Comparison of ENCODE assay signal across 8 cellular contexts in the genomic region with DNA sequence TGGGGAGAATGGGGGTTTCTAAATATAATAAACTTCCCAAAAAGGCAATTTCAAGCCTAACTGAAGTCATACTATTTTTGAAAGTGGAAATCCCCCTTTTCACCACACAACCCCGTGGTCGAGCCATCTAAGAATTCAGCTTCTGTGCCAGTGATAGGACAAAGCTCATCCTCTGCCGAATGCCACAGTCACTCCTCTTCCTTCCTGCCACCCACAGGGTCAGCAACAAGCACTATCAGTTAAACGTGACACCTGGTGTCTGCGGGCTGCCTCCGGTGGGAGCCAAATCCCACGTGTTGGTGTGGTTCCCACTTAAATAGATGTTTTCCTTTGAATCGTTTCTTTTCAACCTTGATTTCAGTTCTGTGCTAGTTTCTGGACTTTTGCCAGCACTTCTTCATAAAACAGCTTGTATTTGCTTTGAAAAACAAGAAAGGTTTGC.
DNase-seq lines count a peak whose midpoint lies in the region; ATAC-seq and TF ChIP-seq lines count a peak whose summit lies in the region.

No MANE protein-coding gene starts in this region.

- no peak overlapping the region for H3K9ac ChIP-seq in endodermal cell (ENCODE audit: extremely low read depth, low read length, poor library complexity, severe bottlenecking)

- peaks cover 65% of the 10 kb centered on the region for H3K4me1 Mint-ChIP-seq in activated naive CD8-positive, alpha-beta T cell (ENCODE audit: low read depth)
- peaks cover 25% of the 10 kb centered on the region for H3K4me1 Mint-ChIP-seq in endodermal cell

- 77 to 87% methylated on average over 7 to 8 of the region's 8 CpGs for WGBS in endodermal cell (ENCODE audit: insufficient coverage in 1 of 2, insufficient read length in 1 of 2), 2 experiments

- H3K9me3 Mint-ChIP-seq in activated naive CD8-positive, alpha-beta T cell (ENCODE audit: low read depth) = no peaks in the 10 kb centered on the region
- no peaks in the 10 kb centered on the region for H3K9me3 Mint-ChIP-seq in endodermal cell

- H3K27me3 Mint-ChIP-seq in activated naive CD8-positive, alpha-beta T cell = no peaks in the 10 kb centered on the region
- H3K27me3 Mint-ChIP-seq in endodermal cell (ENCODE audit: insufficient read depth) = peaks cover 4% of the 10 kb centered on the region

- H3K36me3 Mint-ChIP-seq in activated naive CD8-positive, alpha-beta T cell = no peaks in the 10 kb centered on the region
- H3K36me3 Mint-ChIP-seq in endodermal cell (ENCODE audit: low read depth) = no peaks in the 10 kb centered on the region

- H3K27me3 ChIP-seq in endodermal cell (ENCODE audit: control insufficient read depth, insufficient read depth, low read length, poor library complexity, severe bottlenecking) (no peaks in the 10 kb centered on the region), left ventricle myocardium inferior (ENCODE audit: low read depth) (no peaks in the 10 kb centered on the region)

- peak; percentile 71 for ATAC-seq in HG03066 (IDR thresholded peaks at IDR 0.05; ENCODE audit: low read depth, unreplicated experiment)

- H3K27ac Mint-ChIP-seq in activated naive CD8-positive, alpha-beta T cell = peak overlapping the region; percentile 94
- H3K27ac Mint-ChIP-seq in endodermal cell = no peak overlapping the region

- H3K9me3 ChIP-seq in endodermal cell (ENCODE audit: control insufficient read depth, low read length) = no peaks in the 10 kb centered on the region
- H3K9me3 ChIP-seq in left ventricle myocardium inferior (replicated peaks) = no peaks in the 10 kb centered on the region

- no peak overlapping the region for H3K4me3 ChIP-seq in endodermal cell (ENCODE audit: low read length)
- no peak overlapping the region for H3K4me3 ChIP-seq in left ventricle myocardium inferior

- DNase-seq in NCI-H748 (lab: John Stamatoyannopoulos, UW; ENCODE audit: unreplicated experiment) = peak; percentile 31
- no peak for DNase-seq in NCI-H748 treated with DMSO at 0.1 percent for 48 hours (lab: John Stamatoyannopoulos, UW)
- DNase-seq in T follicular helper cell (ENCODE audit: low read depth) = peak; percentile 43
- DNase-seq in stimulated activated CD4-positive, alpha-beta T cell treated with anti-CD3 and anti-CD28 coated beads, Interleukin-15, amount 100 ng/mL, for 1 hour (ENCODE audit: low read depth in 1 of 2, low spot score in 1 of 2) = peak; percentile 34 to 50
- DNase-seq in endodermal cell = no peak
- no peak for DNase-seq in left ventricle myocardium inferior

- TF ChIP-seq CTCF in endodermal cell (conservative IDR thresholded peaks at IDR 0.05) (no peak), left ventricle myocardium inferior (IDR thresholded peaks at IDR 0.05; ENCODE audit: borderline replicate concordance) (no peak)

- H3K4me1 ChIP-seq in endodermal cell (ENCODE audit: control insufficient read depth, insufficient read depth, low read length) (no peaks in the 10 kb centered on the region), left ventricle myocardium inferior (peaks cover 9% of the 10 kb centered on the region)

- H3K4me3 Mint-ChIP-seq in activated naive CD8-positive, alpha-beta T cell = peak overlapping the region; percentile 79
- H3K4me3 Mint-ChIP-seq in endodermal cell = no peak overlapping the region

- H3K27ac ChIP-seq in endodermal cell (ENCODE audit: low read depth, low read length) (no peak overlapping the region), left ventricle myocardium inferior (replicated peaks) (no peak overlapping the region)

- intact Hi-C loops in left ventricle myocardium inferior (cut with micrococcal nuclease) = no loop called here

- no peaks in the 10 kb centered on the region for H3K36me3 ChIP-seq in endodermal cell (ENCODE audit: control insufficient read depth, insufficient read depth, low read length)
- H3K36me3 ChIP-seq in left ventricle myocardium inferior = no peaks in the 10 kb centered on the region

Comparison
In these comparisons a context has a peak if more than half of its experiments do, and no peak if none do; other contexts are left out.
1. DNase-seq: peak in NCI-H748 (single experiment), T follicular helper cell (single experiment) and stimulated activated CD4-positive, alpha-beta T cell treated with anti-CD3 and anti-CD28 coated beads, Interleukin-15, amount 100 ng/mL, for 1 hour (2 of 2); none in NCI-H748 treated with DMSO at 0.1 percent for 48 hours (single experiment), endodermal cell (single experiment) and left ventricle myocardium inferior (single experiment).